ENCODE assay signal across 8 cellular contexts in the genomic region with DNA sequence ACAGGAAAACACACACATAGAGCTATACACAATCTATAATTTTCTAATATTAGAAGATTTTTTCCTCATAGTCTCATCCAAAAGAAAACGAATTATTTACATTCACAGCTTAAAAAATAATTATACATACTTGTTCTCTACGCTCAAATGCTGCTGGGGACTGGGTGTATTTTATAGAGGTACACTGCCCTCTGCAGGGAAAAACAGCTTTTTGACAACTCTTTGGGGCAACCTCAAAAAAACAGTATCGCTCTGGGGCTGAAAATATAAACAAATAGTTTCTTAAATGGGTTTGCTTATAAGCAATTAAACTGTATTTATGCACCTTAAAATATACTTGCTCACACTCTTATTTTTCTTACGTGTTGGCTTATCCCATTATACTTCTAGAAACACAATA.
DNase-seq lines count a peak whose midpoint lies in the region; ATAC-seq lines count a peak whose summit lies in the region.

No MANE protein-coding gene starts in this region.

- ATAC-seq in GM21515 (IDR thresholded peaks at IDR 0.05; ENCODE audit: unreplicated experiment), result no peak

- DNase-seq in NCI-H1105 treated with DMSO at 0.1 percent for 48 hours (lab: John Stamatoyannopoulos, UW) (peak; percentile 23), NCI-H1105 (lab: John Stamatoyannopoulos, UW) (no peak), NCI-H1694 (lab: John Stamatoyannopoulos, UW) (peak; percentile 15), dermis blood vessel endothelial cell (peak; percentile 12), pons (ENCODE audit: low spot score) (peak; percentile 49), dedifferentiated amniotic fluid mesenchymal stem cell (ENCODE audit: extremely low spot score) (no peak), NOMO-1 treated with dmso at 0.1 percent for 144 hours (lab: John Stamatoyannopoulos, UW; ENCODE audit: unreplicated experiment) (no peak)

Comparison
In these comparisons a context has a peak if more than half of its experiments do, and no peak if none do; other contexts are left out.
1. DNase-seq: peak in NCI-H1105 treated with DMSO at 0.1 percent for 48 hours (single experiment), NCI-H1694 (single experiment), dermis blood vessel endothelial cell (single experiment) and pons (single experiment); none in NCI-H1105 (single experiment), dedifferentiated amniotic fluid mesenchymal stem cell (single experiment) and NOMO-1 treated with dmso at 0.1 percent for 144 hours (single experiment).